Comparison of ENCODE assay signal across 31 cellular contexts in genomic region chr15:49707598-49707997, GRCh38.
"Had no signal": no experiment of that assay in that cellular context is flagged by ENCODE, and none has a peak within 500 bp of the region (broad histone marks: within the 10 kb centered on the region; RNA-seq: fewer than 3 reads in every experiment).

No MANE protein-coding gene starts in this region.

- H3K27ac ChIP-seq: ascending aorta, cardiac muscle cell, WERI-Rb-1 had no signal

- H3K4me3 ChIP-seq: ascending aorta, cardiac muscle cell had no signal

- DNase-seq: activated CD4-positive, alpha-beta memory T cell treated with anti-CD3 and anti-CD28 coated beads, Interleukin-2, amount 10 ng/mL, durations not matched to agents 7 days and 5 days; activated CD4-positive, alpha-beta T cell treated with anti-CD3 and anti-CD28 coated beads for 1 hour; activated CD4-positive, alpha-beta T cell treated with anti-CD3 and anti-CD28 coated beads for 36 hours; activated CD4-positive, alpha-beta T cell treated with anti-CD3 and anti-CD28 coated beads for 48 hours; activated CD4-positive, alpha-beta T cell treated with anti-CD3 and anti-CD28 coated beads, Interleukin-2, amount 10 ng/mL, durations not matched to agents 7 days and 5 days; activated CD4-positive, alpha-beta T cell treated with anti-CD3 and anti-CD28 coated beads, Interleukin-2, amount 50 U/mL, for 48 hours; activated CD4-positive, CD25-positive, alpha-beta regulatory T cell; activated CD8-positive, alpha-beta memory T cell treated with anti-CD3 and anti-CD28 coated beads for 24 hours; activated CD8-positive, alpha-beta memory T cell treated with anti-CD3 and anti-CD28 coated beads, Interleukin-2, amount 10 ng/mL, durations not matched to agents 7 days and 5 days; activated CD8-positive, alpha-beta memory T cell treated with anti-CD3 and anti-CD28 coated beads, Interleukin-2, amount 50 U/mL, for 48 hours; activated CD8-positive, alpha-beta T cell treated with anti-CD3 and anti-CD28 coated beads, Interleukin-2, amount 10 ng/mL, durations not matched to agents 7 days and 5 days; activated effector memory CD4-positive, alpha-beta T cell treated with Interleukin-2 at 50 U/mL for 16 hours; activated gamma-delta T cell; activated naive CD4-positive, alpha-beta T cell treated with anti-CD3 and anti-CD28 coated beads, Interleukin-2, amount 10 ng/mL, durations not matched to agents 7 days and 5 days; activated naive CD4-positive, alpha-beta T cell treated with Interleukin-2 at 50 U/mL for 16 hours; activated naive CD8-positive, alpha-beta T cell treated with anti-CD3 and anti-CD28 coated beads, Interleukin-2, amount 10 ng/mL, durations not matched to agents 7 days and 5 days; activated naive CD8-positive, alpha-beta T cell treated with anti-CD3 and anti-CD28 coated beads, Interleukin-2, amount 50 U/mL, for 24 hours; activated T-cell treated with anti-CD3 and anti-CD28 coated beads, Interleukin-2, amount 50 U/mL, for 24 hours; activated T-cell treated with anti-CD3 and anti-CD28 coated beads, Interleukin-2, amount 50 U/mL, for 48 hours; amygdala; anterior cingulate cortex; caudate nucleus; cerebellar nuclear complex; T-helper 2 cell; T-helper 9 cell; WERI-Rb-1 had no signal

- H3K36me3 ChIP-seq: ascending aorta, cardiac muscle cell, WERI-Rb-1 had no signal

- H3K27me3 ChIP-seq: ascending aorta, cardiac muscle cell had no signal

- FAIRE-seq: bronchial epithelial cell had no signal

- H3K4me1 ChIP-seq: ascending aorta had no signal

- ATAC-seq: activated CD4-positive, alpha-beta T cell treated with anti-CD3 and anti-CD28 coated beads for 36 hours; activated CD4-positive, CD25-positive, alpha-beta regulatory T cell treated with anti-CD3 and anti-CD28 coated beads, Interleukin-2, amount 50 U/mL, for 24 hours; activated CD8-positive, alpha-beta memory T cell treated with anti-CD3 and anti-CD28 coated beads, Interleukin-2, amount 10 ng/mL, durations not matched to agents 7 days and 5 days; activated CD8-positive, alpha-beta T cell treated with anti-CD3 and anti-CD28 coated beads, Interleukin-2, amount 10 ng/mL, durations not matched to agents 7 days and 5 days; activated naive CD8-positive, alpha-beta T cell treated with anti-CD3 and anti-CD28 coated beads, Interleukin-2, amount 50 U/mL, for 24 hours; WTC11 had no signal
